Comparison of ENCODE assay signal across 17 cellular contexts in the genomic region with DNA sequence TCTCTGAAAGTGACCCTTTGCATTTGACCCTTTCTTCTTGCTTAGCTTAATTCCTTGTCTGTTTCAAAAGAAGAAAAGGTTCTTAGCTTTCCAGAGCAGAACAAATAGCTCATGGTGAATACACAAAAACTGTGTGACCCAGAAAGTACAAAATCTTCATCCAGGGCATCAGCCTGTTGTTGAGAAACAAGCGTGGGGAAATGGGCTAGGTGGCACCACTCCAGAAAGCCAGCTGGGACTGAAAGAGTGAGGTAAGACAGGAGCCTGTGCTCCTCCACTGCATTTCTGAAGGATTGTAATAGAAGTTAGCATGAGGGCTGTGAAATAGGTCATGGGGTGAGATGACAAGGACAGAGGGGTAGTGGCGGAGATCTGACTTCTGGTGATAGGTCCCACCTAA. TPM values are rescaled to one million over a fixed set of nuclear protein-coding genes. Genes with fewer than 3 reads are reported as not detected.
DNase-seq lines count a peak whose midpoint lies in the region; ATAC-seq and TF ChIP-seq lines count a peak whose summit lies in the region.
"Had no signal": no experiment of that assay in that cellular context is flagged by ENCODE, and none has a peak within 500 bp of the region (broad histone marks: within the 10 kb centered on the region; RNA-seq: fewer than 3 reads in every experiment).

No MANE protein-coding gene starts in this region.

- H3K27me3 ChIP-seq in left ventricle myocardium inferior (ENCODE audit: low read depth) = no peaks in the 10 kb centered on the region
- H3K27me3 ChIP-seq in stomach = no peaks in the 10 kb centered on the region

- H3K9me3 ChIP-seq in left ventricle myocardium inferior (replicated peaks) = peaks cover 23% of the 10 kb centered on the region
- H3K9me3 ChIP-seq in stomach = peaks cover 0 to 13% (median 6%) of the 10 kb centered on the region in 4 donors

- no peak for TF ChIP-seq POLR2A in stomach (IDR thresholded peaks at IDR 0.05)

- 63 to 83% (median 75%) methylated on average over 2 of the region's 2 CpGs for WGBS in stomach, 5 donors

- no peak for ATAC-seq in Right ventricle myocardium inferior
- ATAC-seq: K562, PC-3 had no signal

- TF ChIP-seq EP300 in stomach (IDR thresholded peaks at IDR 0.05) = no peak

- H3K36me3 ChIP-seq in left ventricle myocardium inferior (no peaks in the 10 kb centered on the region), stomach (no peaks in the 10 kb centered on the region)

- H3K27ac ChIP-seq in left ventricle myocardium inferior (replicated peaks) (no peak overlapping the region), stomach (no peak overlapping the region)
- H3K27ac ChIP-seq: HL-60 had no signal

- intact Hi-C loops in left ventricle myocardium inferior (cut with micrococcal nuclease) = no loop called here
- intact Hi-C loops in Right ventricle myocardium inferior (cut with DNase I) = no loop called here
- intact Hi-C loops in stomach (cut with DNase I; ENCODE audit: low total_unique reads) = no loop called here

- TF ChIP-seq CTCF in left ventricle myocardium inferior (IDR thresholded peaks at IDR 0.05; ENCODE audit: borderline replicate concordance) = no peak
- no peak for TF ChIP-seq CTCF in fibroblast of villous mesenchyme (IDR thresholded peaks at IDR 0.05; ENCODE audit: insufficient read depth, low read depth, low read length)
- no peak for TF ChIP-seq CTCF in stomach (IDR thresholded peaks at IDR 0.05)

- H3K4me3 ChIP-seq in left ventricle myocardium inferior (no peak overlapping the region), fibroblast of villous mesenchyme (ENCODE audit: low read depth, low read length) (no peak overlapping the region), stomach (no peak overlapping the region)
- H3K4me3 ChIP-seq: K562 had no signal

- H3K4me1 ChIP-seq in left ventricle myocardium inferior (peaks cover 14% of the 10 kb centered on the region), stomach (no peaks in the 10 kb centered on the region)

- DNase-seq in left ventricle myocardium inferior = peak; percentile 33
- no peak for DNase-seq in Right ventricle myocardium inferior (ENCODE audit: missing footprints)
- DNase-seq in cerebellar cortex (ENCODE audit: low spot score) = peak; percentile 10
- peak; percentile 5 for DNase-seq in fibroblast of villous mesenchyme (ENCODE audit: low read depth)
- DNase-seq in stomach = peak; percentile 36
- DNase-seq in NCI-H2196 (lab: John Stamatoyannopoulos, UW; ENCODE audit: unreplicated experiment) = no peak
- no peak for DNase-seq in activated CD8-positive, alpha-beta memory T cell treated with anti-CD3 and anti-CD28 coated beads for 24 hours
- DNase-seq in retina = no peak
- DNase-seq: ACHN; CD4-positive, alpha-beta memory T cell; GOT3; NCI-H1048; NCI-H187; NCI-H526 treated with DMSO at 0.1 percent for 48 hours; PC-3 had no signal

RNA-seq across cellular contexts. Expression of a gene that starts 45.8 kb away (rescaled TPM):
- total RNA-seq in left ventricle myocardium inferior (91.7 TPM), Right ventricle myocardium inferior (76.4 TPM), fibroblast of villous mesenchyme (under 0.01 TPM in 1 of 2 replicates, not detected in the other), stomach (10 to 100 TPM in 1 of 5 donors, 1 to 10 TPM in 4; 1.0 to 13.6 (median 3.5) TPM)
- polyA plus RNA-seq in stomach = 1 to 10 TPM in 2 of 3 donors, not detected in 1; 2.7 to 7.3 TPM
- total RNA-seq: K562 had no signal
- polyA plus RNA-seq: K562 had no signal

Comparison
In these comparisons a context has a peak if more than half of its experiments do, and no peak if none do; other contexts are left out.
1. DNase-seq: peak in left ventricle myocardium inferior (single experiment), cerebellar cortex (single experiment), fibroblast of villous mesenchyme (single experiment) and stomach (single experiment); none in Right ventricle myocardium inferior (single experiment), NCI-H2196 (single experiment), activated CD8-positive, alpha-beta memory T cell treated with anti-CD3 and anti-CD28 coated beads for 24 hours (single experiment) and retina (single experiment).